24 cellular contexts compared by ENCODE assay signal in genomic region chr16:63655846-63656245, GRCh38.
DNase-seq lines count a peak whose midpoint lies in the region; ATAC-seq and TF ChIP-seq lines count a peak whose summit lies in the region.
"Had no signal": no experiment of that assay in that cellular context is flagged by ENCODE, and none has a peak within 500 bp of the region (broad histone marks: within the 10 kb centered on the region; RNA-seq: fewer than 3 reads in every experiment).

No MANE protein-coding gene starts in this region.

- H3K23ac ChIP-seq in neuronal stem cell (ENCODE audit: low read depth, low read length, poor library complexity), result no peak overlapping the region

- CTCF ChIA-PET in RWPE1 (lab: Yijun Ruan, JAX), result no interaction called here
- CTCF ChIA-PET in activated CD8-positive, alpha-beta T cell treated with anti-CD3 and anti-CD28 coated beads for 36 hours (lab: Charles Lee), result no interaction called here

- DNase-seq in NCI-H748 (lab: John Stamatoyannopoulos, UW; ENCODE audit: unreplicated experiment) (peak; percentile 64), NCI-H748 treated with DMSO at 0.1 percent for 48 hours (lab: John Stamatoyannopoulos, UW) (no peak), RWPE1 (ENCODE audit: low spot score) (peak; percentile 3), epithelial cell of prostate (ENCODE audit: low read depth, low spot score) (peak; percentile 87), neuronal stem cell (ENCODE audit: low spot score) (peak; percentile 6), germinal center (ENCODE audit: low spot score) (no peak)
- no peak for DNase-seq in activated CD8-positive, alpha-beta T cell treated with anti-CD3 and anti-CD28 coated beads for 36 hours
- DNase-seq: CD4-positive, CD25-positive, alpha-beta regulatory T cell; DMS53; GM23248; H9; Kasumi-1; MV-4-11; NCI-H1694 treated with DMSO at 0.1 percent for 48 hours; NCI-H2081; NCI-H2171 treated with DMSO at 0.1 percent for 48 hours; NCI-H345; NCI-H510A treated with DMSO at 0.1 percent for 48 hours; RPMI8226; SIG-M5 had no signal

- H2BK12ac ChIP-seq in neuronal stem cell (ENCODE audit: low read length), result no peak overlapping the region

- no peaks in the 10 kb centered on the region for H3K27me3 Mint-ChIP-seq in activated CD8-positive, alpha-beta T cell treated with anti-CD3 and anti-CD28 coated beads for 36 hours
- H3K27me3 Mint-ChIP-seq: CD4-positive, CD25-positive, alpha-beta regulatory T cell had no signal

- no peak for ATAC-seq in HG02798 (IDR thresholded peaks at IDR 0.05; ENCODE audit: poor library complexity, unreplicated experiment)
- ATAC-seq in activated CD8-positive, alpha-beta T cell treated with anti-CD3 and anti-CD28 coated beads for 36 hours, result no peak
- ATAC-seq: K562 had no signal

- no peak overlapping the region for H3K18ac ChIP-seq in neuronal stem cell (ENCODE audit: low read length)

- no peak overlapping the region for H2BK120ac ChIP-seq in neuronal stem cell (ENCODE audit: low read depth, low read length)

- no peak overlapping the region for H2BK5ac ChIP-seq in neuronal stem cell (ENCODE audit: low read length)

- no peak overlapping the region for H2BK15ac ChIP-seq in neuronal stem cell (ENCODE audit: low read length)

- POLR2A ChIA-PET in RWPE1 (lab: Yijun Ruan, JAX; ENCODE audit: low non-redundant PET), result no interaction called here
- POLR2A ChIA-PET in activated CD8-positive, alpha-beta T cell treated with anti-CD3 and anti-CD28 coated beads for 36 hours (lab: Charles Lee), result no interaction called here

- no peaks in the 10 kb centered on the region for H3K9me3 ChIP-seq in neuronal stem cell (replicated peaks in 1 of 2; ENCODE audit: control insufficient read depth in 2 of 2, insufficient read depth in 1 of 2, low read depth in 1 of 2, low read length in 2 of 2)
- H3K9me3 ChIP-seq: BLaER1 had no signal

- TF ChIP-seq CTCF in RWPE1 (conservative IDR thresholded peaks at IDR 0.05; ENCODE audit: low read depth), result no peak
- TF ChIP-seq CTCF in activated CD8-positive, alpha-beta T cell treated with anti-CD3 and anti-CD28 coated beads for 36 hours (IDR thresholded peaks at IDR 0.05), result no peak

- H3K36me3 Mint-ChIP-seq in activated CD8-positive, alpha-beta T cell treated with anti-CD3 and anti-CD28 coated beads for 36 hours (ENCODE audit: low read depth), result no peaks in the 10 kb centered on the region
- H3K36me3 Mint-ChIP-seq: CD4-positive, CD25-positive, alpha-beta regulatory T cell had no signal

- no peak overlapping the region for H3K14ac ChIP-seq in neuronal stem cell (ENCODE audit: low read length)

- no peaks in the 10 kb centered on the region for H3K4me1 Mint-ChIP-seq in activated CD8-positive, alpha-beta T cell treated with anti-CD3 and anti-CD28 coated beads for 36 hours (ENCODE audit: low read depth)
- H3K4me1 Mint-ChIP-seq: CD4-positive, CD25-positive, alpha-beta regulatory T cell had no signal

- no peak overlapping the region for H4K91ac ChIP-seq in neuronal stem cell (ENCODE audit: low read depth, low read length, poor library complexity)

- WGBS in neuronal stem cell (ENCODE audit: extremely low coverage in 2 of 2, insufficient read length in 2 of 2, insufficient replicate concordance in 1 of 2), 2 donors, result no CpG with 5 or more reads among the region's 4 CpGs

- no peaks in the 10 kb centered on the region for H3K79me1 ChIP-seq in neuronal stem cell (ENCODE audit: low read depth, low read length)

- H3K27me3 ChIP-seq in neuronal stem cell (ENCODE audit: control insufficient read depth in 3 of 3, insufficient read depth in 3 of 3, low read depth in 1 of 3, low read length in 3 of 3), result no peaks in the 10 kb centered on the region
- H3K27me3 ChIP-seq: BLaER1 had no signal

- H3K9me3 Mint-ChIP-seq in activated CD8-positive, alpha-beta T cell treated with anti-CD3 and anti-CD28 coated beads for 36 hours, result peaks cover 11% of the 10 kb centered on the region
- H3K9me3 Mint-ChIP-seq: H9 had no signal

- no peak overlapping the region for H3K4ac ChIP-seq in neuronal stem cell (ENCODE audit: low read length)

- H3K4me3 ChIP-seq in neuronal stem cell (ENCODE audit: low read length in 2 of 2), result no peak overlapping the region
- H3K4me3 ChIP-seq: BLaER1, GM23248, K562, SK-N-MC had no signal

- H3K27ac Mint-ChIP-seq in activated CD8-positive, alpha-beta T cell treated with anti-CD3 and anti-CD28 coated beads for 36 hours, result no peak overlapping the region
- H3K27ac Mint-ChIP-seq: H9 had no signal

- no peaks in the 10 kb centered on the region for H3K36me3 ChIP-seq in neuronal stem cell (replicated peaks in 1 of 2; ENCODE audit: control insufficient read depth in 2 of 2, insufficient read depth in 2 of 2, low read length in 2 of 2)
- H3K36me3 ChIP-seq: BLaER1 had no signal

- H3K27ac ChIP-seq in RWPE1, result no peak overlapping the region
- H3K27ac ChIP-seq in epithelial cell of prostate, result peak overlapping the region; percentile 53
- no peak overlapping the region for H3K27ac ChIP-seq in neuronal stem cell (replicated peaks; ENCODE audit: low read length)
- H3K27ac ChIP-seq: BLaER1, GM23248, SK-N-MC had no signal

- H3K4me1 ChIP-seq in neuronal stem cell (ENCODE audit: control insufficient read depth in 2 of 2, insufficient read depth in 1 of 2, low read depth in 1 of 2, low read length in 2 of 2), result peaks cover 3% of the 10 kb centered on the region in 2 donors
- H3K4me1 ChIP-seq: BLaER1 had no signal

- no peak overlapping the region for H3K4me3 Mint-ChIP-seq in activated CD8-positive, alpha-beta T cell treated with anti-CD3 and anti-CD28 coated beads for 36 hours
- H3K4me3 Mint-ChIP-seq: CD4-positive, CD25-positive, alpha-beta regulatory T cell; H9 had no signal

- peak overlapping the region; percentile 74 for H2AFZ ChIP-seq in neuronal stem cell (ENCODE audit: low read length)
- H2AFZ ChIP-seq: GM23248 had no signal

- no peak overlapping the region for H4K8ac ChIP-seq in neuronal stem cell (ENCODE audit: low read depth, low read length)

- no peak overlapping the region for H3K4me2 ChIP-seq in neuronal stem cell (ENCODE audit: insufficient read depth, low read length, poor library complexity, severe bottlenecking)
- H3K4me2 ChIP-seq: BLaER1 had no signal

- no peak overlapping the region for H2AK5ac ChIP-seq in neuronal stem cell (ENCODE audit: low read depth, low read length)

- no peak overlapping the region for H3K9ac ChIP-seq in neuronal stem cell (ENCODE audit: low read depth, low read length, poor library complexity)
- H3K9ac ChIP-seq: BLaER1, GM23248 had no signal

- intact Hi-C loops in activated CD8-positive, alpha-beta T cell treated with anti-CD3 and anti-CD28 coated beads for 36 hours (cut with micrococcal nuclease), result no loop called here

Comparison
In these comparisons a context has a peak if more than half of its experiments do, and no peak if none do; other contexts are left out.
1. DNase-seq: peak in NCI-H748 (single experiment), RWPE1 (single experiment), epithelial cell of prostate (single experiment) and neuronal stem cell (single experiment); none in NCI-H748 treated with DMSO at 0.1 percent for 48 hours (single experiment), germinal center (single experiment) and activated CD8-positive, alpha-beta T cell treated with anti-CD3 and anti-CD28 coated beads for 36 hours (single experiment).